In the genomic region with DNA sequence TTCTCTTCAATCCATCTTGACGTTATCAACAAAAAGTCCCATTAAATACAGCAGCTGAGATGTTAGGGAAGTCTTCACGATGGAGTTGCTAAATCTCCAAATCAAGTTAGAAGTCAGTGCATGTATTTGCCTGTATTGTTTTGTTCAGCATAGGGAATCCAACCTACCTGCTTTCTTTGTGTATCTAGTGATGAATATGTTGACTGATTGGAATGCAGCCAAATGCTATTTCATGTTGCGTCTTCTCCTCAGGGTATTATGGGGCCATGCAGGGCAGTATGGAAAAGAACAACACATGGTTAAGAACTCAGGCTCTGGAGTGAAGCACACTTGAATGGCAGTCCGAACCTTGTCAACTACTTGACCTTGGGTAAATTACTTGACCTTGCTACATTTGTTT, we compare ENCODE assay signal across 21 cellular contexts.
DNase-seq lines count a peak whose midpoint lies in the region; ATAC-seq and TF ChIP-seq lines count a peak whose summit lies in the region.
"Had no signal": no experiment of that assay in that cellular context is flagged by ENCODE, and none has a peak within 500 bp of the region (broad histone marks: within the 10 kb centered on the region; RNA-seq: fewer than 3 reads in every experiment).

No MANE protein-coding gene starts in this region.

- no peak overlapping the region for H3K4me3 ChIP-seq in LNCaP clone FGC (ENCODE audit: low read depth, low read length)
- no peak overlapping the region for H3K4me3 ChIP-seq in upper lobe of left lung
- no peak overlapping the region for H3K4me3 ChIP-seq in upper lobe of right lung
- H3K4me3 ChIP-seq: esophagus squamous epithelium, GM12878, pancreas had no signal

- no peak for TF ChIP-seq CTCF in LNCaP clone FGC (IDR thresholded peaks at IDR 0.05; ENCODE audit: control insufficient read depth, extremely low read depth, insufficient read depth)
- TF ChIP-seq CTCF in upper lobe of left lung (IDR thresholded peaks at IDR 0.05), result no peak
- TF ChIP-seq CTCF in upper lobe of right lung (IDR thresholded peaks at IDR 0.05), result no peak

- no peak overlapping the region for H3K27ac ChIP-seq in upper lobe of left lung
- H3K27ac ChIP-seq in upper lobe of right lung, result no peak overlapping the region
- H3K27ac ChIP-seq: esophagus squamous epithelium, pancreas had no signal

- 73 to 80% methylated on average over 4 of the region's 4 CpGs for WGBS in upper lobe of left lung, 2 donors

- TF ChIP-seq EP300 in upper lobe of left lung (IDR thresholded peaks at IDR 0.05), result no peak

- H3K4me1 ChIP-seq in upper lobe of left lung (no peaks in the 10 kb centered on the region), upper lobe of right lung (no peaks in the 10 kb centered on the region)
- H3K4me1 ChIP-seq: esophagus squamous epithelium, pancreas had no signal

- intact Hi-C loops in upper lobe of right lung (cut with DNase I), result no loop called here

- H3K36me3 ChIP-seq in upper lobe of left lung, result no peaks in the 10 kb centered on the region
- H3K36me3 ChIP-seq in upper lobe of right lung, result no peaks in the 10 kb centered on the region
- H3K36me3 ChIP-seq: esophagus squamous epithelium, pancreas had no signal

- DNase-seq in LNCaP clone FGC (ENCODE audit: low read depth), result peak; percentile 46
- peak; percentile 78 for DNase-seq in NCI-H2029 (lab: John Stamatoyannopoulos, UW)
- DNase-seq in NCI-H748 treated with DMSO at 0.1 percent for 48 hours (lab: John Stamatoyannopoulos, UW), result peak; percentile 96
- no peak for DNase-seq in upper lobe of left lung
- no peak for DNase-seq in upper lobe of right lung
- DNase-seq in epidermal melanocyte (ENCODE audit: insufficient read length, low spot score), result no peak
- DNase-seq: activated CD4-positive, alpha-beta T cell treated with anti-CD3 and anti-CD28 coated beads, Interleukin-2, amount 10 ng/mL, durations not matched to agents 24 days and 14 days; activated CD8-positive, alpha-beta memory T cell treated with anti-CD3 and anti-CD28 coated beads, Interleukin-2, amount 50 U/mL, for 4 hours; activated effector memory CD4-positive, alpha-beta T cell treated with anti-CD3 and anti-CD28 coated beads, Interleukin-2, amount 50 U/mL, for 16 hours; caudate nucleus; esophagus squamous epithelium; GF-D8; glutamatergic neuron; HCEC 1CT; IMR-90; pancreas; stimulated activated CD4-positive, alpha-beta T cell treated with anti-CD3 and anti-CD28 coated beads, Interleukin-2, amount 100 ng/mL, for 24 hours had no signal

- H3K27me3 ChIP-seq in upper lobe of left lung (no peaks in the 10 kb centered on the region), upper lobe of right lung (no peaks in the 10 kb centered on the region)
- H3K27me3 ChIP-seq: esophagus squamous epithelium, pancreas had no signal

- no peak for TF ChIP-seq POLR2A in upper lobe of left lung (IDR thresholded peaks at IDR 0.05)

- no peaks in the 10 kb centered on the region for H3K9me3 ChIP-seq in upper lobe of left lung
- H3K9me3 ChIP-seq in upper lobe of right lung, result no peaks in the 10 kb centered on the region
- H3K9me3 ChIP-seq: esophagus squamous epithelium, pancreas had no signal

- ATAC-seq in esophagus mucosa (peak; percentile 26), upper lobe of left lung (ENCODE audit: low FRiP score in 2 of 2) (no peak), upper lobe of right lung (no peak), HG02870 (IDR thresholded peaks at IDR 0.05; ENCODE audit: unreplicated experiment) (no peak)
- ATAC-seq: pancreas, sciatic nerve had no signal

Comparison
In these comparisons a context has a peak if more than half of its experiments do, and no peak if none do; other contexts are left out.
1. DNase-seq: peak in LNCaP clone FGC (single experiment), NCI-H2029 (single experiment) and NCI-H748 treated with DMSO at 0.1 percent for 48 hours (single experiment); none in upper lobe of left lung (0 of 2), upper lobe of right lung (single experiment) and epidermal melanocyte (single experiment).